In the genomic region with DNA sequence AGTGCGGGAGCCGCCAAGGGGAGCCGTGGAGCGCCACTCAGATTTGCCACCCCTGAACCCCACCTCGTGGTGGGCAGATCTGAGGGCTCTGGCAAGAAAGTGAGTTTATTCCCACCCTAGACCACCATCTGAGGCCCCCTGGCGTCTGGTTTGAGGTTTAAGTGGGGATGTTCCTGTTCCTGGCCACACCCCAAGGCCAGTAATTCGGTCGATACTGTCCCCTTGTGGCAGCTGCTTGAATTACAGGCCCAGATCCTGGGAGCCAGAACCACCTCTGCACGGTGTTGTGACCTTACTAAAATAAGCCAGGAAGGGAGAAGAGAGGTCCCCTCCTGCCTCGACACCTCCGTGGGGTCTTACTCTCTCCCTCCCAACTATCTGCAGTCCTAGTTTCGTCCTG, we compare ENCODE assay signal across 9 cellular contexts. TPM values are rescaled to one million over a fixed set of nuclear protein-coding genes. Genes with fewer than 3 reads are reported as not detected.
DNase-seq lines count a peak whose midpoint lies in the region; ATAC-seq and TF ChIP-seq lines count a peak whose summit lies in the region.
"Had no signal": no experiment of that assay in that cellular context is flagged by ENCODE, and none has a peak within 500 bp of the region (broad histone marks: within the 10 kb centered on the region; RNA-seq: fewer than 3 reads in every experiment).

No MANE protein-coding gene starts in this region.

- no peaks in the 10 kb centered on the region for H3K27me3 Mint-ChIP-seq in activated naive CD4-positive, alpha-beta T cell treated with anti-CD3 and anti-CD28 coated beads, Interleukin-2, amount 10 ng/mL, durations not matched to agents 7 days and 5 days
- H3K27me3 Mint-ChIP-seq in nephron (ENCODE audit: low read depth) = no peaks in the 10 kb centered on the region

- H3K4me1 Mint-ChIP-seq in activated naive CD4-positive, alpha-beta T cell treated with anti-CD3 and anti-CD28 coated beads, Interleukin-2, amount 10 ng/mL, durations not matched to agents 7 days and 5 days = peaks cover 36% of the 10 kb centered on the region
- H3K4me1 Mint-ChIP-seq in nephron = no peaks in the 10 kb centered on the region

- no peak overlapping the region for H3K4me3 ChIP-seq in MG63

- DNase-seq in COLO668 (lab: John Stamatoyannopoulos, UW; ENCODE audit: unreplicated experiment) (peak; percentile 14), MG63 (no peak), omental fat pad (ENCODE audit: low spot score) (no peak)
- DNase-seq in activated naive CD4-positive, alpha-beta T cell treated with anti-CD3 and anti-CD28 coated beads, Interleukin-2, amount 10 ng/mL, durations not matched to agents 7 days and 5 days = peak; percentile 58
- DNase-seq: GOT3 had no signal

- peak overlapping the region; percentile 49 for H3K27ac Mint-ChIP-seq in activated naive CD4-positive, alpha-beta T cell treated with anti-CD3 and anti-CD28 coated beads, Interleukin-2, amount 10 ng/mL, durations not matched to agents 7 days and 5 days
- no peak overlapping the region for H3K27ac Mint-ChIP-seq in nephron

- H3K36me3 ChIP-seq in KOPT-K1 (ENCODE audit: insufficient read depth, low read length) = peaks cover 72% of the 10 kb centered on the region
- peaks cover 24% of the 10 kb centered on the region for H3K36me3 ChIP-seq in MG63

- H3K27me3 ChIP-seq in MG63 = no peaks in the 10 kb centered on the region

- peaks cover 60% of the 10 kb centered on the region for H3K36me3 Mint-ChIP-seq in activated naive CD4-positive, alpha-beta T cell treated with anti-CD3 and anti-CD28 coated beads, Interleukin-2, amount 10 ng/mL, durations not matched to agents 7 days and 5 days
- peaks cover 42% of the 10 kb centered on the region for H3K36me3 Mint-ChIP-seq in nephron (ENCODE audit: low read depth)

- H3K4me3 Mint-ChIP-seq in activated naive CD4-positive, alpha-beta T cell treated with anti-CD3 and anti-CD28 coated beads, Interleukin-2, amount 10 ng/mL, durations not matched to agents 7 days and 5 days = no peak overlapping the region
- H3K4me3 Mint-ChIP-seq in nephron = no peak overlapping the region

- CTCF ChIA-PET in activated naive CD4-positive, alpha-beta T cell treated with anti-CD3 and anti-CD28 coated beads, Interleukin-2, amount 10 ng/mL, durations not matched to agents 7 days and 5 days (lab: Charles Lee) = no interaction called here

- peaks cover 9% of the 10 kb centered on the region for H3K9me3 ChIP-seq in KOPT-K1 (ENCODE audit: insufficient read depth, low read length, poor library complexity, severe bottlenecking)
- 0 out of 2 replicates have a peak, but pooled peaks cover 5% of the 10 kb centered on the region for H3K9me3 ChIP-seq in MG63

- TF ChIP-seq CTCF in nephron (IDR thresholded peaks at IDR 0.05; ENCODE audit: unreplicated experiment in 3 of 3) (peak; percentile 22 to 31 (median 30)), omental fat pad (IDR thresholded peaks at IDR 0.05) (no peak)

- peak overlapping the region; percentile 17 for H3K27ac ChIP-seq in KOPT-K1 (ENCODE audit: low read depth, low read length, poor library complexity, severe bottlenecking)

- H3K9me3 Mint-ChIP-seq in activated naive CD4-positive, alpha-beta T cell treated with anti-CD3 and anti-CD28 coated beads, Interleukin-2, amount 10 ng/mL, durations not matched to agents 7 days and 5 days = peaks cover 5% of the 10 kb centered on the region
- H3K9me3 Mint-ChIP-seq in nephron = no peaks in the 10 kb centered on the region

- ATAC-seq in omental fat pad (ENCODE audit: low FRiP score) = no peak
- ATAC-seq in GM21737 (IDR thresholded peaks at IDR 0.05; ENCODE audit: unreplicated experiment) = no peak
- no peak for ATAC-seq in GM18498 (IDR thresholded peaks at IDR 0.05; ENCODE audit: unreplicated experiment)

RNA-seq across cellular contexts. Expression of a gene that starts 3.3 kb away (rescaled TPM):
- not detected in 2 replicates for total RNA-seq in MG63 (2014; rRNA removed; shearing (Covaris generic); ENCODE audit: low replicate concordance)
- total RNA-seq in omental fat pad = 1 to 10 TPM; 1.4 to 8.5 (median 6.8) TPM

RNA-seq across cellular contexts. Expression of a gene that starts 6.9 kb away (rescaled TPM):
- 35.5 and 37.5 TPM in 2 replicates for total RNA-seq in MG63 (2014; rRNA removed; shearing (Covaris generic); ENCODE audit: low replicate concordance)
- total RNA-seq in omental fat pad = 10 to 100 TPM; 16.3 to 21.0 (median 18.5) TPM

RNA-seq across cellular contexts. Expression of a gene that starts 30.8 kb away (rescaled TPM):
- total RNA-seq in MG63 (2014; rRNA removed; shearing (Covaris generic); ENCODE audit: low replicate concordance) = 11.4 and 21.3 TPM in 2 replicates
- total RNA-seq in omental fat pad = 10 to 100 TPM; 22.1 to 33.4 (median 29.3) TPM

RNA-seq across cellular contexts. Expression of a gene that starts 49.7 kb away (rescaled TPM):
- total RNA-seq in MG63 (2014; rRNA removed; shearing (Covaris generic); ENCODE audit: low replicate concordance) = not detected in 2 replicates
- total RNA-seq in omental fat pad = under 1 TPM in 1 of 4 donors, not detected in 3; 0.46 TPM

RNA-seq across cellular contexts. Expression of a gene that starts 56.5 kb away (rescaled TPM):
- total RNA-seq in MG63 (2014; rRNA removed; shearing (Covaris generic); ENCODE audit: low replicate concordance) = 75.5 and 86.2 TPM in 2 replicates
- total RNA-seq in omental fat pad = 10 to 100 TPM; 10.1 to 21.7 (median 17.0) TPM

Comparison
In these comparisons a context has a peak if more than half of its experiments do, and no peak if none do; other contexts are left out.
1. DNase-seq: peak in COLO668 (single experiment) and activated naive CD4-positive, alpha-beta T cell treated with anti-CD3 and anti-CD28 coated beads, Interleukin-2, amount 10 ng/mL, durations not matched to agents 7 days and 5 days (single experiment); none in MG63 (single experiment) and omental fat pad (single experiment).
2. CTCF ChIP-seq: peak in nephron (3 of 3); none in omental fat pad (0 of 3).